In the genomic region with DNA sequence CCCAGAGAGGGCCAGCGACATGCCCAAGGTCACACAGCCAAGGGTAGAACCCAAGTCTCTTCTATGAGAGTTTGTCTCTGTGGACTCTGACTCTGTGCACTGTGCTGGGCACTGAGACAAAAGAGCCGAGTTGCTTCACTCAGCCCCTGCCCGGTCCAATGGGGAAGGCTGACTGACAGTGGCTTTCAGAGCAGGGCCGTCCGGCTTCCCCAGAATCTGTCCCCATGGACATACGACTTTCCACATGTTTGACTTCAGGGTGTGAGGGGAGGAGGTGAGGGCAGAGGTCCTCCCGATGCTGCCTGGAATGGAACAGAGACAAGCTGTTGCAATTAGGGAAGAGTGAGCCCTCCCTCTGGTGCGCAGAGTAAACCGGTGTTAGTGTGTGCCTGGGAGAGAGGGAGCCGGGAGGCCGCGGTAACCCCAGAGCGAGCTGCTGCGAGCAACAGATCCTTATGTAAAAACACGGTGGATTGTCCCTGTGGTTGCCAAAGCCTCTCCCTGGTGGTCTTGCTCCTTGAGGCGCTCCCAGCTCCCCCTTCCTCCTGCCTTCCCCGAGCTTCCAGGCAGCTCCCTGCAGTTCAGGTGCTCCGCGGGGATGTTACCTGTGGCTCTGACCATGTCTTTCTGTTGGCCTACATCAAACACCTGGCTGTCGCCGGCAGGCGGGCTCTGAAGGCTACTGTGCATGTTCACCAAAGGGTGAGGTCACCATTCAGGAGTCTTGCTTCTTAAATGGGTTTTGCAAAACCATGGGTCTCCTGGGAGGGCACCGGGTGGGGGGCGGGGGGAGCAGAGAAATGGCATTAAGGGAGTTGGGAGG, we compare ENCODE assay signal across 8 cellular contexts. TPM values are rescaled to one million over a fixed set of nuclear protein-coding genes. Genes with fewer than 3 reads are reported as not detected.
DNase-seq lines count a peak whose midpoint lies in the region; ATAC-seq and TF ChIP-seq lines count a peak whose summit lies in the region.

No MANE protein-coding gene starts in this region.

- H3K9me3 Mint-ChIP-seq in natural killer cell treated with Interleukin-12 subunit alpha and Interleukin-12 subunit beta and Interleukin-15 and Interleukin-18, amount 100 ng/mL, for 72 hours: no peaks in the 10 kb centered on the region

- ATAC-seq in natural killer cell treated with Interleukin-12 subunit alpha and Interleukin-12 subunit beta and Interleukin-15 and Interleukin-18, amount 100 ng/mL, for 72 hours: no peak
- ATAC-seq in GM18517 (IDR thresholded peaks at IDR 0.05; ENCODE audit: unreplicated experiment) (no peak), GM19467 (IDR thresholded peaks at IDR 0.05; ENCODE audit: unreplicated experiment) (no peak)

- H3K27ac Mint-ChIP-seq in natural killer cell treated with Interleukin-12 subunit alpha and Interleukin-12 subunit beta and Interleukin-15 and Interleukin-18, amount 100 ng/mL, for 72 hours: no peak overlapping the region

- no peaks in the 10 kb centered on the region for H3K9me3 ChIP-seq in esophagus muscularis mucosa

- no peaks in the 10 kb centered on the region for H3K27me3 ChIP-seq in esophagus muscularis mucosa

- peaks cover 22 to 75% (median 69%) of the 10 kb centered on the region in 4 donors for H3K4me1 ChIP-seq in esophagus muscularis mucosa

- peaks cover 48 to 49% of the 10 kb centered on the region in 2 donors for H3K27me3 Mint-ChIP-seq in natural killer cell treated with Interleukin-12 subunit alpha and Interleukin-12 subunit beta and Interleukin-15 and Interleukin-18, amount 100 ng/mL, for 72 hours

- H3K4me1 Mint-ChIP-seq in natural killer cell treated with Interleukin-12 subunit alpha and Interleukin-12 subunit beta and Interleukin-15 and Interleukin-18, amount 100 ng/mL, for 72 hours (ENCODE audit: low read depth in 2 of 2): peaks cover 2 to 4% of the 10 kb centered on the region in 2 donors

- peaks cover 0 to 2% (median 0%) of the 10 kb centered on the region in 4 donors for H3K36me3 ChIP-seq in esophagus muscularis mucosa

- no peak for TF ChIP-seq CTCF in esophagus muscularis mucosa (IDR thresholded peaks at IDR 0.05)

- DNase-seq in EL (peak; percentile 18), OCI-M1 (lab: John Stamatoyannopoulos, UW) (peak; percentile 52), esophagus muscularis mucosa (ENCODE audit: extremely low spot score) (no peak), inferior parietal cortex (ENCODE audit: extremely low spot score) (no peak)
- DNase-seq in natural killer cell treated with Interleukin-12 subunit alpha and Interleukin-12 subunit beta and Interleukin-15 and Interleukin-18, amount 100 ng/mL, for 72 hours (ENCODE audit: low spot score): no peak
- no peak for DNase-seq in activated CD4-positive, alpha-beta T cell treated with anti-CD3 and anti-CD28 coated beads, Interleukin-2, amount 50 U/mL, for 1 hour

- 35% methylated on average over 22 of the region's 24 CpGs for WGBS in esophagus muscularis mucosa

- TF ChIP-seq EP300 in esophagus muscularis mucosa (IDR thresholded peaks at IDR 0.05): no peak

- TF ChIP-seq POLR2A in esophagus muscularis mucosa (IDR thresholded peaks at IDR 0.05; ENCODE audit: low read depth): no peak

- intact Hi-C loops in esophagus muscularis mucosa (cut with DNase I): loop anchor here (2.0 to 5.0 kb wide), 2 partner anchors 66 to 93 kb away; no protein-coding TSS in a partner anchor

- H3K4me3 Mint-ChIP-seq in natural killer cell treated with Interleukin-12 subunit alpha and Interleukin-12 subunit beta and Interleukin-15 and Interleukin-18, amount 100 ng/mL, for 72 hours: peak overlapping the region; percentile 27

- no peaks in the 10 kb centered on the region for H3K36me3 Mint-ChIP-seq in natural killer cell treated with Interleukin-12 subunit alpha and Interleukin-12 subunit beta and Interleukin-15 and Interleukin-18, amount 100 ng/mL, for 72 hours

- H3K27ac ChIP-seq in esophagus muscularis mucosa (replicated peaks in 1 of 4): peak overlapping the region; percentile 91 to 96 (median 96)

- peak overlapping the region; percentile 77 to 93 (median 82) for H3K4me3 ChIP-seq in esophagus muscularis mucosa

RNA-seq across cellular contexts. Expression of a gene that starts 0.7 kb away (rescaled TPM):
- total RNA-seq in esophagus muscularis mucosa: 10 to 100 TPM; 19.5 to 39.8 (median 32.5) TPM
- total RNA-seq in natural killer cell treated with Interleukin-12 subunit alpha and Interleukin-12 subunit beta and Interleukin-15 and Interleukin-18, amount 100 ng/mL, for 72 hours: 1 to 10 TPM in 1 of 2 donors, under 1 TPM in 1; 0.14 to 1.0 TPM

Comparison
In these comparisons a context has a peak if more than half of its experiments do, and no peak if none do; other contexts are left out.
1. DNase-seq: peak in EL (single experiment) and OCI-M1 (single experiment); none in esophagus muscularis mucosa (single experiment), natural killer cell treated with Interleukin-12 subunit alpha and Interleukin-12 subunit beta and Interleukin-15 and Interleukin-18, amount 100 ng/mL, for 72 hours (single experiment), inferior parietal cortex (single experiment) and activated CD4-positive, alpha-beta T cell treated with anti-CD3 and anti-CD28 coated beads, Interleukin-2, amount 50 U/mL, for 1 hour (single experiment).
2. RNA of a gene that starts 0.7 kb away (total RNA-seq): 19.5 to 39.8 TPM in esophagus muscularis mucosa; 0.14 to 1.0 TPM in natural killer cell treated with Interleukin-12 subunit alpha and Interleukin-12 subunit beta and Interleukin-15 and Interleukin-18, amount 100 ng/mL, for 72 hours; every median in the first group is over 10 times any median in the second.